Comparison of ENCODE assay signal across 32 cellular contexts in the genomic region with DNA sequence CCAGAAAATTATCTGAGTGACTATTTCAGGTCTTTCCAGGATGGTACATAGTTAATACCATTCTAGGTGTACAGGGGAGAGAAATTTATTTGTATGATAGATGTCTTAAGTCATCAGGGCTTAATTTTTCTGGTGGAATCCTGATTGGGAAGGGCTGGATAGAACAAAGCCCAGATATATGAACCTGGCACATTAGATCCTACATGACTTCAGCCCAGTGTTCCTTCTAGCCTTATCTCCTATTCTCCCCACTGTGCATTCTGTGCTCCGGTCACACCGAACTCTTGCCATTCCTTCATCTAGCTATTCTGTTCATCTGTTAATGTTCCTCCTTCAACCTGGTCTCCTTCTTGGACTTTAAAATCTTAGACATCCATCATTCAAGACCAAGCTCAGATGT.
A peak's percentile ranks its signal among the peaks of the same experiment; 100 is the strongest.
DNase-seq lines count a peak whose midpoint lies in the region; ATAC-seq, FAIRE-seq and TF ChIP-seq lines count a peak whose summit lies in the region.
"Had no signal": no experiment of that assay in that cellular context is flagged by ENCODE, and none has a peak within 500 bp of the region (broad histone marks: within the 10 kb centered on the region; RNA-seq: fewer than 3 reads in every experiment).

No MANE protein-coding gene starts in this region.

- peaks cover 40% of the 10 kb centered on the region for H3K4me1 Mint-ChIP-seq in activated naive CD8-positive, alpha-beta T cell treated with anti-CD3 and anti-CD28 coated beads, Interleukin-2, amount 50 U/mL, for 24 hours
- H3K4me1 Mint-ChIP-seq in activated naive CD8-positive, alpha-beta T cell treated with anti-CD3 and anti-CD28 coated beads for 36 hours = peaks cover 15% of the 10 kb centered on the region

- H3K4me3 ChIP-seq in Karpas-422 (ENCODE audit: low read length) (no peak overlapping the region), smooth muscle cell (no peak overlapping the region)
- H3K4me3 ChIP-seq: BLaER1 treated with 17β-estradiol and CSF1 and Interleukin-3, amounts not matched to agents 10 nM and 100 nM; gastrocnemius medialis; SK-N-MC; upper lobe of left lung had no signal

- no peak for DNase-seq in activated naive CD8-positive, alpha-beta T cell treated with anti-CD3 and anti-CD28 coated beads, Interleukin-2, amount 50 U/mL, for 24 hours
- no peak for DNase-seq in activated naive CD8-positive, alpha-beta T cell treated with anti-CD3 and anti-CD28 coated beads for 36 hours
- DNase-seq in Karpas-422 (no peak), foreskin keratinocyte (no peak), smooth muscle cell (lab: John Stamatoyannopoulos, UW; ENCODE audit: unreplicated experiment) (no peak), H54 (ENCODE audit: insufficient read length, low spot score) (no peak), NCI-H1105 treated with DMSO at 0.1 percent for 48 hours (lab: John Stamatoyannopoulos, UW) (no peak), HT-29 (ENCODE audit: low spot score) (no peak)
- DNase-seq: activated CD4-positive, alpha-beta T cell treated with anti-CD3 and anti-CD28 coated beads for 1 hour; activated effector memory CD4-positive, alpha-beta T cell treated with Interleukin-2 at 50 U/mL for 16 hours; endodermal cell; gastrocnemius medialis; hypothalamus; immature natural killer cell; Kasumi-1; naive thymus-derived CD4-positive, alpha-beta T cell; NCI-H1436 treated with DMSO at 0.1 percent for 48 hours; NCI-H2107; NCI-H446 treated with DMSO at 0.1 percent for 48 hours; retina; stimulated activated CD4-positive, alpha-beta T cell treated with anti-CD3 and anti-CD28 coated beads, Interleukin-2, amount 100 ng/mL, for 24 hours; substantia nigra; T-helper 2 cell; upper lobe of left lung had no signal

- H3K27ac Mint-ChIP-seq in activated naive CD8-positive, alpha-beta T cell treated with anti-CD3 and anti-CD28 coated beads, Interleukin-2, amount 50 U/mL, for 24 hours = peak overlapping the region; percentile 84
- H3K27ac Mint-ChIP-seq in activated naive CD8-positive, alpha-beta T cell treated with anti-CD3 and anti-CD28 coated beads for 36 hours = no peak overlapping the region
- H3K27ac Mint-ChIP-seq: dendritic cell treated with granulocyte-macrophage colony-stimulating factor and Interleukin-4, amounts not matched to agents 40 ng/mL and 50 ng/mL, for 4 days; endodermal cell had no signal

- no peaks in the 10 kb centered on the region for H3K27me3 ChIP-seq in Karpas-422 (ENCODE audit: low read length)
- no peaks in the 10 kb centered on the region for H3K27me3 ChIP-seq in foreskin keratinocyte
- H3K27me3 ChIP-seq in smooth muscle cell (ENCODE audit: low read depth) = no peaks in the 10 kb centered on the region
- H3K27me3 ChIP-seq: BLaER1 treated with 17β-estradiol and CSF1 and Interleukin-3, amounts not matched to agents 10 nM and 100 nM; gastrocnemius medialis; upper lobe of left lung had no signal

- no peak for ATAC-seq in activated naive CD8-positive, alpha-beta T cell treated with anti-CD3 and anti-CD28 coated beads, Interleukin-2, amount 50 U/mL, for 24 hours
- no peak for ATAC-seq in foreskin keratinocyte
- ATAC-seq: gastrocnemius medialis, HCT116 had no signal

- H3K9ac ChIP-seq in Karpas-422 (ENCODE audit: low read length) = peak overlapping the region; percentile 27
- H3K9ac ChIP-seq in smooth muscle cell (ENCODE audit: low read depth) = peak overlapping the region; percentile 66
- H3K9ac ChIP-seq: BLaER1 treated with 17β-estradiol and CSF1 and Interleukin-3, amounts not matched to agents 10 nM and 100 nM had no signal

- peaks cover 7% of the 10 kb centered on the region for H3K36me3 Mint-ChIP-seq in activated naive CD8-positive, alpha-beta T cell treated with anti-CD3 and anti-CD28 coated beads, Interleukin-2, amount 50 U/mL, for 24 hours (ENCODE audit: low read depth)
- no peaks in the 10 kb centered on the region for H3K36me3 Mint-ChIP-seq in activated naive CD8-positive, alpha-beta T cell treated with anti-CD3 and anti-CD28 coated beads for 36 hours
- H3K36me3 Mint-ChIP-seq: activated naive CD8-positive, alpha-beta T cell; immature natural killer cell had no signal

- TF ChIP-seq POLR2A in H54 (IDR thresholded peaks at IDR 0.05; ENCODE audit: low read depth, low read length) = no peak

- WGBS in smooth muscle cell (ENCODE audit: low lambda C conversion rate) = 92% methylated on average over 2 of the region's 2 CpGs

- H3K36me3 ChIP-seq in Karpas-422 (ENCODE audit: insufficient read depth, low read length) = no peaks in the 10 kb centered on the region
- no peaks in the 10 kb centered on the region for H3K36me3 ChIP-seq in smooth muscle cell (ENCODE audit: low read depth)
- H3K36me3 ChIP-seq: BLaER1 treated with 17β-estradiol and CSF1 and Interleukin-3, amounts not matched to agents 10 nM and 100 nM; gastrocnemius medialis; upper lobe of left lung had no signal

- H3K27ac ChIP-seq in Karpas-422 (ENCODE audit: low read length) (peak overlapping the region; percentile 75), foreskin keratinocyte (peak overlapping the region; percentile 75), smooth muscle cell (ENCODE audit: low read depth) (peak overlapping the region; percentile 97)
- H3K27ac ChIP-seq: SK-N-MC had no signal

- no peak for FAIRE-seq in H54 (lab: Jason Lieb, UNC)
- FAIRE-seq: D721Med, GM18507 had no signal

- H2AFZ ChIP-seq in Karpas-422 (ENCODE audit: low read length) (peak overlapping the region; percentile 55), smooth muscle cell (ENCODE audit: low read depth) (no peak overlapping the region)

- no peaks in the 10 kb centered on the region for H3K9me2 ChIP-seq in Karpas-422 (replicated peaks; ENCODE audit: insufficient read depth, low read length)

- peaks cover 24% of the 10 kb centered on the region for H3F3A ChIP-seq in smooth muscle cell (ENCODE audit: low read depth)

- H3K27me3 Mint-ChIP-seq in activated naive CD8-positive, alpha-beta T cell treated with anti-CD3 and anti-CD28 coated beads, Interleukin-2, amount 50 U/mL, for 24 hours = no peaks in the 10 kb centered on the region
- no peaks in the 10 kb centered on the region for H3K27me3 Mint-ChIP-seq in activated naive CD8-positive, alpha-beta T cell treated with anti-CD3 and anti-CD28 coated beads for 36 hours
- H3K27me3 Mint-ChIP-seq: central memory CD8-positive, alpha-beta T cell; dendritic cell treated with granulocyte-macrophage colony-stimulating factor and Interleukin-4, amounts not matched to agents 40 ng/mL and 50 ng/mL, for 4 days had no signal

- H3K9me3 ChIP-seq in Karpas-422 (ENCODE audit: low read length) (no peaks in the 10 kb centered on the region), smooth muscle cell (replicated peaks; ENCODE audit: low read depth) (no peaks in the 10 kb centered on the region)
- H3K9me3 ChIP-seq: gastrocnemius medialis, upper lobe of left lung had no signal

- peaks cover 62% of the 10 kb centered on the region for H3K4me1 ChIP-seq in Karpas-422 (ENCODE audit: low read length)
- H3K4me1 ChIP-seq in foreskin keratinocyte = peaks cover 20% of the 10 kb centered on the region
- peaks cover 12% of the 10 kb centered on the region for H3K4me1 ChIP-seq in smooth muscle cell (ENCODE audit: low read depth)

- TF ChIP-seq CTCF in foreskin keratinocyte (conservative IDR thresholded peaks at IDR 0.05) (no peak), smooth muscle cell (IDR thresholded peaks at IDR 0.05; ENCODE audit: borderline replicate concordance, insufficient read depth, poor library complexity, severe bottlenecking) (no peak)

- no peak overlapping the region for H3K4me3 Mint-ChIP-seq in activated naive CD8-positive, alpha-beta T cell treated with anti-CD3 and anti-CD28 coated beads, Interleukin-2, amount 50 U/mL, for 24 hours
- H3K4me3 Mint-ChIP-seq in activated naive CD8-positive, alpha-beta T cell treated with anti-CD3 and anti-CD28 coated beads for 36 hours = no peak overlapping the region
- H3K4me3 Mint-ChIP-seq: central memory CD8-positive, alpha-beta T cell; dendritic cell treated with granulocyte-macrophage colony-stimulating factor and Interleukin-4, amounts not matched to agents 40 ng/mL and 50 ng/mL, for 4 days; endodermal cell; immature natural killer cell had no signal

- H3K79me2 ChIP-seq in Karpas-422 (ENCODE audit: low read length) (no peaks in the 10 kb centered on the region), smooth muscle cell (ENCODE audit: low read depth) (no peaks in the 10 kb centered on the region)

- H4K20me1 ChIP-seq in Karpas-422 (ENCODE audit: insufficient read depth, low read depth, low read length) (no peaks in the 10 kb centered on the region), smooth muscle cell (ENCODE audit: low read depth) (no peaks in the 10 kb centered on the region)
- H4K20me1 ChIP-seq: BLaER1 treated with 17β-estradiol and CSF1 and Interleukin-3, amounts not matched to agents 10 nM and 100 nM had no signal

- H3K4me2 ChIP-seq in Karpas-422 (ENCODE audit: low read depth, low read length, poor library complexity, severe bottlenecking) (peak overlapping the region; percentile 59), smooth muscle cell (peak overlapping the region; percentile 47)

- peaks cover 6% of the 10 kb centered on the region for H3K9me3 Mint-ChIP-seq in activated naive CD8-positive, alpha-beta T cell treated with anti-CD3 and anti-CD28 coated beads, Interleukin-2, amount 50 U/mL, for 24 hours
- no peaks in the 10 kb centered on the region for H3K9me3 Mint-ChIP-seq in activated naive CD8-positive, alpha-beta T cell treated with anti-CD3 and anti-CD28 coated beads for 36 hours
- H3K9me3 Mint-ChIP-seq: central memory CD8-positive, alpha-beta T cell; dendritic cell treated with granulocyte-macrophage colony-stimulating factor and Interleukin-4, amounts not matched to agents 40 ng/mL and 50 ng/mL, for 4 days; endodermal cell; immature natural killer cell had no signal
